20 cellular contexts compared by ENCODE assay signal in the genomic region with DNA sequence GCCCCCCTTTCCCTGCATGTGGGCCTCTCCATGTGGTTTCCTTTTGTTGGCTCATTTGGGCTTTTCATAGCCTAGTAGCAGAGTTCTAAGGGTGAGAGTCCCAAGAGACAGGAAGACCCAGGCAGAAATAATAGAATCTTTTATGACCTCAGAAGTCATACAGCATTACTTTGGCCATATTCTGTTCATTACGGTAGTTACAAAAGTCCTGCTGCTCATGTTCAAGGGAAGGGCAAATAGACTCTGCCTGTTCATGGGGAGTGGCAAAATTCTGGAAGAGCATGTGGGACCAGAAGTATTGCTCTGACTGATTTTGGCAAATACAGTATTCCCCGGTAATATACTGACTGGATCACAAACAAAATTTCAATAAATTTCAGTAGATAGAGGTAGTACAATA.
"Had no signal": no experiment of that assay in that cellular context is flagged by ENCODE, and none has a peak within 500 bp of the region (broad histone marks: within the 10 kb centered on the region; RNA-seq: fewer than 3 reads in every experiment).

No MANE protein-coding gene starts in this region.

- DNase-seq: effector memory CD8-positive, alpha-beta T cell; gastrocnemius medialis; heart right ventricle; hypothalamus; islet precursor cell; left ventricle myocardium superior; naive thymus-derived CD8-positive, alpha-beta T cell; nucleus accumbens; ovary; small intestine; stimulated activated CD4-positive, alpha-beta T cell treated with anti-CD3 and anti-CD28 coated beads, Interleukin-12 subunit alpha, Interleukin-12 subunit beta, amount 100 ng/mL, for 4 hours; stimulated activated naive CD4-positive, alpha-beta T cell treated with Interleukin-2 at 50 U/mL for 16 hours; thyroid gland; upper lobe of right lung had no signal

- ATAC-seq: effector memory CD8-positive, alpha-beta T cell; gastrocnemius medialis; heart right ventricle; left ventricle myocardium superior; naive thymus-derived CD8-positive, alpha-beta T cell; upper lobe of right lung had no signal

- H3K27ac ChIP-seq: epithelial cell of prostate, esophagus muscularis mucosa, gastrocnemius medialis, heart right ventricle, ovary, right atrium auricular region, suprapubic skin, thyroid gland, upper lobe of right lung, vagina had no signal

- H3K36me3 ChIP-seq: esophagus muscularis mucosa, gastrocnemius medialis, heart right ventricle, ovary, right atrium auricular region, suprapubic skin, thyroid gland, upper lobe of right lung, vagina had no signal

- H3K4me3 ChIP-seq: esophagus muscularis mucosa, gastrocnemius medialis, heart right ventricle, lung, ovary, right atrium auricular region, suprapubic skin, thyroid gland, upper lobe of right lung, vagina had no signal

- H3K4me1 ChIP-seq: gastrocnemius medialis, suprapubic skin, thyroid gland, upper lobe of right lung had no signal

- H3K9me3 ChIP-seq: gastrocnemius medialis, ovary, right atrium auricular region, thyroid gland, vagina had no signal

- H3K27me3 ChIP-seq: esophagus muscularis mucosa, gastrocnemius medialis, heart right ventricle, ovary, right atrium auricular region, suprapubic skin, thyroid gland, upper lobe of right lung, vagina had no signal
